9 cellular contexts compared by ENCODE assay signal in the genomic region with DNA sequence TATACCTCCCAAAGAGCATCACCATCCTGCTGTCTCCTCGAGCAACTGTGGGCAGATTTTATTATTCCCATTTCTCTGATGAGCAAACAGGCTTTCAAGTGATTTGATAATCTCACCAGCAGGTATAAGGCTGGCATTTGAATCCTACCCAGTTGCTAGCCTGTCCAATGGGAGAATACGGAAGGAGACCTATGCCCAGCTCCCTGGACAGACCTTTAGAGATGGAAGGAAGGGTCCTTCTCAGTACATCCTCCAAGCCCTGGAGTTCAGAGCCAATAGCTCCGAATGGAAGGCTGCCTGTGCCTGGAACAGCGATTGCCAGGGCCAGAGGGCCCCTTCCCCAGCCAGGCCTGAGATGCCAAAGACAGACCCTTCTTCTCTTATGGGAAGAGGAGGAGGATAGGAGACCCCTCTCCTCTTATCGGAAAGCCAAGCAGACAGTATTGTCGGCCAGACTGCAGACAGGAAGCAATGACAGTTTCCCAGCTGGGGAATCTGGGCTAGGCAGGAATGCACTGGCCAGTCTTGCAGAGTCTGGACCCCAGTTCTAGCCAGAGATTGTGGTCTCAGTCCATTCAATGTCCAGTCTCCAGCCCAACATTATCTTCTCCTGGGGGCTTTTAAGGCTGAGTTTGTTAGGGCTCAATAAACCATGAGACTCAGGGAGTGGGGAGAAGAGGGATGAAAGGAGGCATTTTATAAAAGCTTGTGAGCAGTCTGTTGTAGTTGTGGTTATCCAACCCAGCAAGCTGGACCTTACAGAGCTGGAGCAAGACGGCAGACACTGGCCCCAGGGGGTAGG. TPM values are rescaled to one million over a fixed set of nuclear protein-coding genes. Genes with fewer than 3 reads are reported as not detected.
A peak's percentile ranks its signal among the peaks of the same experiment; 100 is the strongest.
DNase-seq lines count a peak whose midpoint lies in the region; ATAC-seq, FAIRE-seq and TF ChIP-seq lines count a peak whose summit lies in the region.
"Had no signal": no experiment of that assay in that cellular context is flagged by ENCODE, and none has a peak within 500 bp of the region (broad histone marks: within the 10 kb centered on the region; RNA-seq: fewer than 3 reads in every experiment).

No MANE protein-coding gene starts in this region.

- H3K27ac ChIP-seq in gastrocnemius medialis = peak overlapping the region in 2 of 4 donors; percentile 13 to 23

- no peaks in the 10 kb centered on the region for H3K9me3 ChIP-seq in gastrocnemius medialis

- POLR2A ChIA-PET in activated CD4-positive, alpha-beta memory T cell treated with anti-CD3 and anti-CD28 coated beads, Interleukin-2, amount 10 ng/mL, durations not matched to agents 7 days and 5 days (lab: Charles Lee) = interaction anchor here (1.1 to 12.3 kb wide), 7 partner anchors 8 to 119 kb away, joined by 3 to 414 read pairs (median 13); partner anchors contain the start of gene ALDH4A1

- intact Hi-C loops in gastrocnemius medialis (cut with DNase I; ENCODE audit: low total_unique reads) = loop anchor here (5.0 to 10.0 kb wide), 2 partner anchors 133 to 260 kb away; partner anchors contain the start of gene UBR4

- no peak for TF ChIP-seq POLR2A in gastrocnemius medialis (IDR thresholded peaks at IDR 0.05)
- TF ChIP-seq POLR2A in GM12891 (IDR thresholded peaks at IDR 0.05; ENCODE audit: low read depth, low read length) = no peak

- in situ Hi-C loops in gastrocnemius medialis (cut with MboI; ENCODE audit: low sequenced_read_pairs in 4 of 4) = no loop called here

- H3K27me3 Mint-ChIP-seq in activated CD4-positive, alpha-beta memory T cell treated with anti-CD3 and anti-CD28 coated beads, Interleukin-2, amount 10 ng/mL, durations not matched to agents 7 days and 5 days = peaks cover 14% of the 10 kb centered on the region

- no peaks in the 10 kb centered on the region for H3K9me3 Mint-ChIP-seq in activated CD4-positive, alpha-beta memory T cell treated with anti-CD3 and anti-CD28 coated beads, Interleukin-2, amount 10 ng/mL, durations not matched to agents 7 days and 5 days

- peaks cover 31 to 41% of the 10 kb centered on the region in 2 donors for H3K4me1 ChIP-seq in gastrocnemius medialis

- H3K4me3 ChIP-seq in GM08714 (ENCODE audit: low read length) (peak overlapping the region; percentile 86), gastrocnemius medialis (peak overlapping the region; percentile 63 to 85 (median 67))

- FAIRE-seq in GM12891 (lab: Jason Lieb, UNC) = no peak
- FAIRE-seq: H1 had no signal

- H3K36me3 Mint-ChIP-seq in activated CD4-positive, alpha-beta memory T cell treated with anti-CD3 and anti-CD28 coated beads, Interleukin-2, amount 10 ng/mL, durations not matched to agents 7 days and 5 days (ENCODE audit: low read depth) = peaks cover 12% of the 10 kb centered on the region

- ATAC-seq in gastrocnemius medialis = no peak

- peaks cover 78% of the 10 kb centered on the region for H3K4me1 Mint-ChIP-seq in activated CD4-positive, alpha-beta memory T cell treated with anti-CD3 and anti-CD28 coated beads, Interleukin-2, amount 10 ng/mL, durations not matched to agents 7 days and 5 days

- H3K27ac Mint-ChIP-seq in activated CD4-positive, alpha-beta memory T cell treated with anti-CD3 and anti-CD28 coated beads, Interleukin-2, amount 10 ng/mL, durations not matched to agents 7 days and 5 days = no peak overlapping the region

- DNase-seq in activated CD4-positive, alpha-beta memory T cell treated with anti-CD3 and anti-CD28 coated beads, Interleukin-2, amount 10 ng/mL, durations not matched to agents 7 days and 5 days = no peak
- DNase-seq in foreskin melanocyte (peak; percentile 81), gastrocnemius medialis (no peak), AG20443 (ENCODE audit: low spot score) (no peak), GM12891 (ENCODE audit: insufficient read length, low spot score) (no peak), MV-4-11 (lab: John Stamatoyannopoulos, UW) (no peak)
- no peak for DNase-seq in stimulated activated CD4-positive, alpha-beta T cell treated with anti-CD3 and anti-CD28 coated beads, Interleukin-12 subunit alpha, Interleukin-12 subunit beta, amount 100 ng/mL, for 4 hours

- H3K27me3 ChIP-seq in gastrocnemius medialis = no peaks in the 10 kb centered on the region

- peak overlapping the region; percentile 83 for H3K4me3 Mint-ChIP-seq in activated CD4-positive, alpha-beta memory T cell treated with anti-CD3 and anti-CD28 coated beads, Interleukin-2, amount 10 ng/mL, durations not matched to agents 7 days and 5 days

- CTCF ChIA-PET in activated CD4-positive, alpha-beta memory T cell treated with anti-CD3 and anti-CD28 coated beads, Interleukin-2, amount 10 ng/mL, durations not matched to agents 7 days and 5 days (lab: Charles Lee) = interaction anchor here (3.3 to 11.1 kb wide), 2 partner anchors 27 to 43 kb away, joined by 18 to 123 read pairs; no protein-coding TSS in a partner anchor

- H3K36me3 ChIP-seq in gastrocnemius medialis = no peaks in the 10 kb centered on the region

- no peak for TF ChIP-seq CTCF in gastrocnemius medialis (IDR thresholded peaks at IDR 0.05 in 4 of 5, conservative IDR thresholded peaks at IDR 0.05 in 1 of 5)

TF ChIP-seq in GM12891, 5 proteins besides CTCF, POLR2A, EP300 and RAD21:
- TF ChIP-seq SPI1 (IDR thresholded peaks at IDR 0.05; ENCODE audit: low read depth, low read length) = no peak
- TF ChIP-seq PAX5 (IDR thresholded peaks at IDR 0.05; ENCODE audit: insufficient read depth, low read length, severe bottlenecking) = no peak
- TF ChIP-seq POLR2AphosphoS5 (IDR thresholded peaks at IDR 0.05; ENCODE audit: low read depth, low read length) = no peak
- TF ChIP-seq POU2F2 (IDR thresholded peaks at IDR 0.05; ENCODE audit: low read depth, low read length) = no peak
- no peak for TF ChIP-seq TAF1 (IDR thresholded peaks at IDR 0.05; ENCODE audit: low read depth, low read length)
TF ChIP-seq in GM12891: peak in this region for 0.

RNA-seq across cellular contexts. Expression of gene IFFO2, which starts 2.0 kb away (rescaled TPM):
- total RNA-seq in activated CD4-positive, alpha-beta memory T cell treated with anti-CD3 and anti-CD28 coated beads, Interleukin-2, amount 10 ng/mL, durations not matched to agents 7 days and 5 days = 10 to 100 TPM; 19.9 to 22.7 TPM
- total RNA-seq in gastrocnemius medialis = 10 to 100 TPM in 1 of 4 donors, 1 to 10 TPM in 3; 2.1 to 16.3 (median 5.7) TPM
- 8.1 TPM for polyA plus RNA-seq in GM12891 (2012; ENCODE audit: low read depth, missing spikeins)

RNA-seq across cellular contexts. Expression of gene ALDH4A1, which starts 52.1 kb away (rescaled TPM):
- 1 to 10 TPM; 3.3 to 3.7 TPM for total RNA-seq in activated CD4-positive, alpha-beta memory T cell treated with anti-CD3 and anti-CD28 coated beads, Interleukin-2, amount 10 ng/mL, durations not matched to agents 7 days and 5 days
- total RNA-seq in gastrocnemius medialis = 10 to 100 TPM; 22.8 to 35.3 (median 31.4) TPM
- polyA plus RNA-seq in GM12891 (2012; ENCODE audit: low read depth, missing spikeins) = 8.5 TPM

Comparison
In these comparisons a context has a peak if more than half of its experiments do, and no peak if none do; other contexts are left out.
1. RNA of gene ALDH4A1, which starts 52.1 kb away (total RNA-seq): 22.8 to 35.3 TPM in gastrocnemius medialis; 3.3 to 3.7 TPM in activated CD4-positive, alpha-beta memory T cell treated with anti-CD3 and anti-CD28 coated beads, Interleukin-2, amount 10 ng/mL, durations not matched to agents 7 days and 5 days; every median in the first group is over 4 times any median in the second.